Comparison of ENCODE assay signal across 1 cellular context in the genomic region with DNA sequence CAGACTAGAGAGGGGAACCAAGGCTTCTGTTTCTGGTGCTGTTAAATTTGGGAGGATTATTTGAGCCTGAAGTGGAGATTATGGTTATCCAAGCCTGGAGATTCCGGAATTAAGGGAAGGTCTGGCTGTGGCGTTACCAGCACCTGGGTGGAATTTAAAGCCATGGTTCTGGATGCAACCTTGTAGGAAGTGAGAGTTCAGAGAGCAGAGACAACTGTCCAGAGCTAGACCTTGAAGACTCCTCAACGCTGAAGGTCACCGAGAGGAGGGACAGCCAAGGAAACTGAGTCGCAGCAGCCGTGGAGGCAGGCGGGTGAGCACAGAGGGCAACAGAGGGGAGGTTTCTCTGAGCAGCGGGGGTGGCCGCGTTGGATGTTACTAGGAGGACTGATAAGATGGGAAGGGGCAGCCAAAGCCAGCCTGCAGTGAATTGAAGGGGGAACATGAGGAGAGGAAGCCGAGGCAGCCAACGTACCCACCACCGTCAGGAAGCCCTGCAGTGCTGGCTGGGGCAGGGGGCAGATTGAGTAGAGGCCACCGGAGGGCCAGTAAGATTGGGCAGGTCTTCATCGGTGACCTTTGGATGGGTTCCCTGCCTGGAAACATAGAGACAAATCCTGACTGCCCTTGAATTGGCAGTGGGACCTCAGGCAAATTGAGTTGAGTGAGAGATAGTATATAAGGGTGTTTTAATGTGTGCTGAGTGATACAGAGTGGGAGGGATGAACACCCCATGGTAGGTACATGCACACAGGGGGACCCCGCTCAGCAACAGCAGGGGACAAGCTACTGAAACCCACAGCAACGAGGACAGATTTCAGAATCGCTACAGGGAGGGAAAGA.
A peak's percentile ranks its signal among the peaks of the same experiment; 100 is the strongest.
TF ChIP-seq lines count a peak whose summit lies in the region.

No MANE protein-coding gene starts in this region.

TF ChIP-seq in HepG2, 621 proteins besides CTCF, POLR2A, EP300 and RAD21 (continued from another document and continues in another):
- TF ChIP-seq HIC2 (CRISPR knock-in tag; IDR thresholded peaks at IDR 0.05; ENCODE audit: low read depth) (no peak), CBFB (CRISPR knock-in tag; IDR thresholded peaks at IDR 0.05) (peak; percentile 36; the same call in 1 of the 2 replicates), ZNF296 (CRISPR knock-in tag; conservative IDR thresholded peaks at IDR 0.05) (no peak), KDM5B (CRISPR knock-in tag; IDR thresholded peaks at IDR 0.05; ENCODE audit: borderline replicate concordance) (peak; percentile 44; the same call in 1 of the 2 replicates), UBTF (CRISPR knock-in tag; IDR thresholded peaks at IDR 0.05) (peak; percentile 28; the same call in 1 of the 2 replicates), NFIB (CRISPR knock-in tag; IDR thresholded peaks at IDR 0.05; ENCODE audit: borderline replicate concordance) (no peak), MXD3 (CRISPR knock-in tag; IDR thresholded peaks at IDR 0.05) (0 out of 2 replicates have a peak, but pooled peaks have one; percentile 16), HDAC1 (CRISPR knock-in tag; IDR thresholded peaks at IDR 0.05) (no peak), NFIC (IDR thresholded peaks at IDR 0.05; ENCODE audit: low read length) (no peak), RFX5 (IDR thresholded peaks at IDR 0.05; ENCODE audit: low read depth, low read length) (no peak), MAX (IDR thresholded peaks at IDR 0.05) (peak; percentile 3; the same call in 1 of the 2 replicates), ZNF569 (CRISPR knock-in tag; IDR thresholded peaks at IDR 0.05; ENCODE audit: borderline replicate concordance) (no peak), ATF3 (CRISPR knock-in tag; IDR thresholded peaks at IDR 0.05) (no peak; the same call in 1 of the 2 replicates), ZNF879 (CRISPR knock-in tag; IDR thresholded peaks at IDR 0.05) (0 out of 2 replicates have a peak, but pooled peaks have one; percentile 13), EEA1 (CRISPR knock-in tag; IDR thresholded peaks at IDR 0.05; ENCODE audit: borderline replicate concordance) (no peak), PHF21A (CRISPR knock-in tag; IDR thresholded peaks at IDR 0.05) (no peak), TFDP2 (CRISPR knock-in tag; IDR thresholded peaks at IDR 0.05) (no peak), POLR2AphosphoS5 (IDR thresholded peaks at IDR 0.05; ENCODE audit: low read depth, low read length) (no peak), SCMH1 (CRISPR knock-in tag; IDR thresholded peaks at IDR 0.05; ENCODE audit: borderline replicate concordance) (no peak), KMT2A (CRISPR knock-in tag; IDR thresholded peaks at IDR 0.05) (0 out of 2 replicates have a peak, but pooled peaks have one; percentile 15), ZSCAN29 (CRISPR knock-in tag; conservative IDR thresholded peaks at IDR 0.05) (0 out of 2 replicates have a peak, but pooled peaks have one; percentile 44), HNF4A (CRISPR knock-in tag; IDR thresholded peaks at IDR 0.05) (peak; percentile 74), ZBTB7A (CRISPR knock-in tag; IDR thresholded peaks at IDR 0.05) (no peak), ZFP1 (CRISPR knock-in tag; IDR thresholded peaks at IDR 0.05) (no peak), GMEB1 (CRISPR knock-in tag; IDR thresholded peaks at IDR 0.05; ENCODE audit: borderline replicate concordance) (0 out of 2 replicates have a peak, but pooled peaks have one; percentile 32), STAT6 (CRISPR knock-in tag; IDR thresholded peaks at IDR 0.05; ENCODE audit: borderline replicate concordance) (no peak), SIX1 (CRISPR knock-in tag; IDR thresholded peaks at IDR 0.05; ENCODE audit: borderline replicate concordance) (no peak), ZFX (CRISPR knock-in tag; IDR thresholded peaks at IDR 0.05; ENCODE audit: low read depth) (no peak), NAIF1 (CRISPR knock-in tag; IDR thresholded peaks at IDR 0.05; ENCODE audit: borderline replicate concordance) (no peak), ZNF12 (CRISPR knock-in tag; IDR thresholded peaks at IDR 0.05) (no peak), ETV5 (CRISPR knock-in tag; IDR thresholded peaks at IDR 0.05; ENCODE audit: borderline replicate concordance) (no peak), MED13 (CRISPR knock-in tag; IDR thresholded peaks at IDR 0.05) (no peak), CC2D1A (CRISPR knock-in tag; IDR thresholded peaks at IDR 0.05) (no peak), ZFAT (CRISPR knock-in tag; conservative IDR thresholded peaks at IDR 0.05) (no peak), SKIL (CRISPR knock-in tag; IDR thresholded peaks at IDR 0.05; ENCODE audit: borderline replicate concordance) (no peak), FOXK1 (CRISPR knock-in tag; IDR thresholded peaks at IDR 0.05; ENCODE audit: borderline replicate concordance, low read depth) (peak; percentile 3; the same call in 1 of the 2 replicates), ELF4 (CRISPR knock-in tag; IDR thresholded peaks at IDR 0.05; ENCODE audit: borderline replicate concordance) (peak; percentile 15; the same call in 1 of the 2 replicates), ZSCAN31 (CRISPR knock-in tag; IDR thresholded peaks at IDR 0.05; ENCODE audit: low read depth) (no peak), ARID2 (CRISPR knock-in tag; IDR thresholded peaks at IDR 0.05; ENCODE audit: borderline replicate concordance) (no peak), RBAK (CRISPR knock-in tag; IDR thresholded peaks at IDR 0.05) (no peak), SP1 (IDR thresholded peaks at IDR 0.05) (no peak), SP1 (CRISPR knock-in tag; IDR thresholded peaks at IDR 0.05) (no peak)
- TF ChIP-seq, protein P1, sequence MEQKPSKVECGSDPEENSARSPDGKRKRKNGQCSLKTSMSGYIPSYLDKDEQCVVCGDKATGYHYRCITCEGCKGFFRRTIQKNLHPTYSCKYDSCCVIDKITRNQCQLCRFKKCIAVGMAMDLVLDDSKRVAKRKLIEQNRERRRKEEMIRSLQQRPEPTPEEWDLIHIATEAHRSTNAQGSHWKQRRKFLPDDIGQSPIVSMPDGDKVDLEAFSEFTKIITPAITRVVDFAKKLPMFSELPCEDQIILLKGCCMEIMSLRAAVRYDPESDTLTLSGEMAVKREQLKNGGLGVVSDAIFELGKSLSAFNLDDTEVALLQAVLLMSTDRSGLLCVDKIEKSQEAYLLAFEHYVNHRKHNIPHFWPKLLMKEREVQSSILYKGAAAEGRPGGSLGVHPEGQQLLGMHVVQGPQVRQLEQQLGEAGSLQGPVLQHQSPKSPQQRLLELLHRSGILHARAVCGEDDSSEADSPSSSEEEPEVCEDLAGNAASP (CRISPR knock-in tag; IDR thresholded peaks at IDR 0.05; ENCODE audit: borderline replicate concordance), result no peak
- TF ChIP-seq, protein P2, sequence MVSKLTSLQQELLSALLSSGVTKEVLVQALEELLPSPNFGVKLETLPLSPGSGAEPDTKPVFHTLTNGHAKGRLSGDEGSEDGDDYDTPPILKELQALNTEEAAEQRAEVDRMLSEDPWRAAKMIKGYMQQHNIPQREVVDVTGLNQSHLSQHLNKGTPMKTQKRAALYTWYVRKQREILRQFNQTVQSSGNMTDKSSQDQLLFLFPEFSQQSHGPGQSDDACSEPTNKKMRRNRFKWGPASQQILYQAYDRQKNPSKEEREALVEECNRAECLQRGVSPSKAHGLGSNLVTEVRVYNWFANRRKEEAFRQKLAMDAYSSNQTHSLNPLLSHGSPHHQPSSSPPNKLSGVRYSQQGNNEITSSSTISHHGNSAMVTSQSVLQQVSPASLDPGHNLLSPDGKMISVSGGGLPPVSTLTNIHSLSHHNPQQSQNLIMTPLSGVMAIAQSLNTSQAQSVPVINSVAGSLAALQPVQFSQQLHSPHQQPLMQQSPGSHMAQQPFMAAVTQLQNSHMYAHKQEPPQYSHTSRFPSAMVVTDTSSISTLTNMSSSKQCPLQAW (CRISPR knock-in tag; IDR thresholded peaks at IDR 0.05), result 0 out of 2 replicates have a peak, but pooled peaks have one; percentile 5
